Comparison of ENCODE assay signal across 1 cellular context in the genomic region with DNA sequence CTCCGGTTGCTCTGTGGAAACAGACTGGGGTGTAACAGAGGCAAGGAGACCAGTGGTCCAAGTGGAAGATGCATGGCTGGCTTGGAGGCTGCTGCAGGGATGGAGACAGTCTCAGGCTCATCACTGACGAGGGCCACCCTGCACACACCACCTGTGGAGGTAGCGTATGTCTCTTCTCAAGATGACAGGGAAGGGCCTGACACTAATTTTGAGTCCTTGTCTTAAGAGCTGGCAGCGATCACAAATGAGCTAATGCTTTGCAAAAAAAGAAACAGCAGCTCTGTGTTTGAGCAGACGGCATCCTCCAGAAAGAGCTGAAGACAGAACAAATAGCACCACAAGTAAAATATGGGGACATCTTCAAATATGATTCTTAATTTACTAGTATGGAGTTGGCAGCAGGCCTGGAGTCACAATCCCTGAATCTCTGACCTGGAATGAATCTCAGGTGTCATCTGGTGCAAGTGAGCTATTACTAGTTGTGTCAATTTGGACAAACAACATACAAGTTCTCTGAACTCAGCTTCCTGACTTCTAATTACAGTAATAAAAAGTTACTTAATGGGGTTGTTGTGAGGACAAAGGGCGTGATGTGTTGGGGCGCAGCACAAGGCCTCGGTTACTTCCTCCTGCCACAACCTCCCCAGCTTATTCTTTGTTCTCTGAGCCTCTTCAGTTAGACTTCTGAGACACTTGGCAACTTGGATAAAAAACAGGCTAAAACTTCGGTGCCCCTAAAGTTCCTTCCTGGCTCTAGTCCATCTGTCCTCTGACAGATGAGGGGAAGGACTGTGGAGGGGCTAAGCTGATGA.
TF ChIP-seq lines count a peak whose summit lies in the region.

No MANE protein-coding gene starts in this region.

TF ChIP-seq in WTC11, 78 proteins besides CTCF, POLR2A, EP300 and RAD21 (continued from another document):
- TF ChIP-seq, protein P1, sequence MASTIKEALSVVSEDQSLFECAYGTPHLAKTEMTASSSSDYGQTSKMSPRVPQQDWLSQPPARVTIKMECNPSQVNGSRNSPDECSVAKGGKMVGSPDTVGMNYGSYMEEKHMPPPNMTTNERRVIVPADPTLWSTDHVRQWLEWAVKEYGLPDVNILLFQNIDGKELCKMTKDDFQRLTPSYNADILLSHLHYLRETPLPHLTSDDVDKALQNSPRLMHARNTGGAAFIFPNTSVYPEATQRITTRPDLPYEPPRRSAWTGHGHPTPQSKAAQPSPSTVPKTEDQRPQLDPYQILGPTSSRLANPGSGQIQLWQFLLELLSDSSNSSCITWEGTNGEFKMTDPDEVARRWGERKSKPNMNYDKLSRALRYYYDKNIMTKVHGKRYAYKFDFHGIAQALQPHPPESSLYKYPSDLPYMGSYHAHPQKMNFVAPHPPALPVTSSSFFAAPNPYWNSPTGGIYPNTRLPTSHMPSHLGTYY (CRISPR knock-in tag; IDR thresholded peaks at IDR 0.05): no peak
